In genomic region chr2:100235098-100235497, GRCh38 we compare ENCODE assay signal across 8 cellular contexts.
DNase-seq lines count a peak whose midpoint lies in the region; ATAC-seq and TF ChIP-seq lines count a peak whose summit lies in the region.

No MANE protein-coding gene starts in this region.

- no peak overlapping the region for H3K4me3 ChIP-seq in CD4-positive, CD25-positive, alpha-beta regulatory T cell (ENCODE audit: low read depth, low read length)
- H3K4me3 ChIP-seq in gastroesophageal sphincter, result no peak overlapping the region

- H3K9me3 ChIP-seq in CD4-positive, CD25-positive, alpha-beta regulatory T cell (ENCODE audit: control insufficient read depth in 2 of 2, low read length in 2 of 2), result no peaks in the 10 kb centered on the region
- no peaks in the 10 kb centered on the region for H3K9me3 ChIP-seq in gastroesophageal sphincter

- 62 to 81% methylated on average over 7 to 14 of the region's 16 CpGs for WGBS in gastroesophageal sphincter (ENCODE audit: low coverage in 1 of 2), 2 donors

- H3K4me1 ChIP-seq in CD4-positive, CD25-positive, alpha-beta regulatory T cell (ENCODE audit: control insufficient read depth, insufficient read depth, low read length, poor library complexity, severe bottlenecking), result peaks cover 11% of the 10 kb centered on the region
- no peaks in the 10 kb centered on the region for H3K4me1 ChIP-seq in gastroesophageal sphincter

- ATAC-seq in CD4-positive, CD25-positive, alpha-beta regulatory T cell (ENCODE audit: low read depth in 2 of 2), result peak; percentile 75 to 81
- peak; percentile 98 for ATAC-seq in GM19467 (IDR thresholded peaks at IDR 0.05; ENCODE audit: unreplicated experiment)
- ATAC-seq in HG03439 (IDR thresholded peaks at IDR 0.05; ENCODE audit: unreplicated experiment), result peak; percentile 64
- peak; percentile 56 to 63 for ATAC-seq in activated T-cell treated with anti-CD3 and anti-CD28 coated beads, Interleukin-2, amount 50 U/mL, for 72 hours (replicated peaks in 1 of 2)
- peak; percentile 99 for ATAC-seq in stimulated activated memory B cell treated with anti-CD40 and anti-IgM and Interleukin-4, amounts not matched to agents 10 μg/mL and 1 μg/mL and 100 μg/mL, for 72 hours
- ATAC-seq in gastroesophageal sphincter, result no peak

- H3K27me3 Mint-ChIP-seq in CD4-positive, CD25-positive, alpha-beta regulatory T cell, result no peaks in the 10 kb centered on the region
- no peaks in the 10 kb centered on the region for H3K27me3 Mint-ChIP-seq in activated T-cell treated with anti-CD3 and anti-CD28 coated beads, Interleukin-2, amount 50 U/mL, for 72 hours (ENCODE audit: low read depth)
- no peaks in the 10 kb centered on the region for H3K27me3 Mint-ChIP-seq in stimulated activated memory B cell treated with anti-CD40 and anti-IgM and Interleukin-4, amounts not matched to agents 10 μg/mL and 1 μg/mL and 100 μg/mL, for 72 hours

- peak overlapping the region; percentile 70 to 85 (median 79) for H3K27ac Mint-ChIP-seq in CD4-positive, CD25-positive, alpha-beta regulatory T cell
- no peak overlapping the region for H3K27ac Mint-ChIP-seq in activated T-cell treated with anti-CD3 and anti-CD28 coated beads, Interleukin-2, amount 50 U/mL, for 72 hours
- H3K27ac Mint-ChIP-seq in stimulated activated memory B cell treated with anti-CD40 and anti-IgM and Interleukin-4, amounts not matched to agents 10 μg/mL and 1 μg/mL and 100 μg/mL, for 72 hours, result peak overlapping the region; percentile 73

- no peak for TF ChIP-seq EP300 in gastroesophageal sphincter (IDR thresholded peaks at IDR 0.05)

- H3K4me3 Mint-ChIP-seq in CD4-positive, CD25-positive, alpha-beta regulatory T cell, result peak overlapping the region in 2 of 4 donors; percentile 45 to 66
- H3K4me3 Mint-ChIP-seq in activated T-cell treated with anti-CD3 and anti-CD28 coated beads, Interleukin-2, amount 50 U/mL, for 72 hours, result no peak overlapping the region
- H3K4me3 Mint-ChIP-seq in stimulated activated memory B cell treated with anti-CD40 and anti-IgM and Interleukin-4, amounts not matched to agents 10 μg/mL and 1 μg/mL and 100 μg/mL, for 72 hours, result peak overlapping the region; percentile 56

- H3K36me3 ChIP-seq in CD4-positive, CD25-positive, alpha-beta regulatory T cell (ENCODE audit: control insufficient read depth, insufficient read depth, low read length), result no peaks in the 10 kb centered on the region
- no peaks in the 10 kb centered on the region for H3K36me3 ChIP-seq in gastroesophageal sphincter

- no peak for TF ChIP-seq CTCF in gastroesophageal sphincter (IDR thresholded peaks at IDR 0.05)

- DNase-seq in CD4-positive, CD25-positive, alpha-beta regulatory T cell, result peak in 1 of 3 donors; percentile 33
- DNase-seq in activated T-cell treated with anti-CD3 and anti-CD28 coated beads, Interleukin-2, amount 50 U/mL, for 72 hours, result peak; percentile 2 to 16
- DNase-seq in NCI-H82 (lab: John Stamatoyannopoulos, UW) (no peak), AG08396 (ENCODE audit: low spot score) (no peak)

- peaks cover 0 to 17% (median 13%) of the 10 kb centered on the region in 4 donors for H3K4me1 Mint-ChIP-seq in CD4-positive, CD25-positive, alpha-beta regulatory T cell
- H3K4me1 Mint-ChIP-seq in activated T-cell treated with anti-CD3 and anti-CD28 coated beads, Interleukin-2, amount 50 U/mL, for 72 hours (ENCODE audit: low read depth), result peaks cover 26% of the 10 kb centered on the region
- peaks cover 40% of the 10 kb centered on the region for H3K4me1 Mint-ChIP-seq in stimulated activated memory B cell treated with anti-CD40 and anti-IgM and Interleukin-4, amounts not matched to agents 10 μg/mL and 1 μg/mL and 100 μg/mL, for 72 hours

- peaks cover 0 to 3% (median 0%) of the 10 kb centered on the region in 7 donors for H3K9me3 Mint-ChIP-seq in CD4-positive, CD25-positive, alpha-beta regulatory T cell
- H3K9me3 Mint-ChIP-seq in activated T-cell treated with anti-CD3 and anti-CD28 coated beads, Interleukin-2, amount 50 U/mL, for 72 hours, result peaks cover 4 to 5% of the 10 kb centered on the region in 2 donors
- H3K9me3 Mint-ChIP-seq in stimulated activated memory B cell treated with anti-CD40 and anti-IgM and Interleukin-4, amounts not matched to agents 10 μg/mL and 1 μg/mL and 100 μg/mL, for 72 hours, result peaks cover 7% of the 10 kb centered on the region

- no peak for TF ChIP-seq POLR2A in gastroesophageal sphincter (IDR thresholded peaks at IDR 0.05)

- no peaks in the 10 kb centered on the region for H3K36me3 Mint-ChIP-seq in CD4-positive, CD25-positive, alpha-beta regulatory T cell
- peaks cover 0 to 1% of the 10 kb centered on the region in 2 donors for H3K36me3 Mint-ChIP-seq in activated T-cell treated with anti-CD3 and anti-CD28 coated beads, Interleukin-2, amount 50 U/mL, for 72 hours (ENCODE audit: insufficient read depth in 2 of 2)
- H3K36me3 Mint-ChIP-seq in stimulated activated memory B cell treated with anti-CD40 and anti-IgM and Interleukin-4, amounts not matched to agents 10 μg/mL and 1 μg/mL and 100 μg/mL, for 72 hours, result peaks cover 5% of the 10 kb centered on the region

- H3K27ac ChIP-seq in CD4-positive, CD25-positive, alpha-beta regulatory T cell (ENCODE audit: insufficient read depth, low read length, poor library complexity, severe bottlenecking), result no peak overlapping the region
- no peak overlapping the region for H3K27ac ChIP-seq in gastroesophageal sphincter

- no peaks in the 10 kb centered on the region for H3K27me3 ChIP-seq in CD4-positive, CD25-positive, alpha-beta regulatory T cell (ENCODE audit: control insufficient read depth, insufficient read depth, low read length)
- H3K27me3 ChIP-seq in gastroesophageal sphincter, result no peaks in the 10 kb centered on the region

Comparison
In these comparisons a context has a peak if more than half of its experiments do, and no peak if none do; other contexts are left out.
1. DNase-seq: peak in activated T-cell treated with anti-CD3 and anti-CD28 coated beads, Interleukin-2, amount 50 U/mL, for 72 hours (2 of 2); none in NCI-H82 (single experiment) and AG08396 (single experiment).